Comparison of ENCODE assay signal across 1 cellular context in the genomic region with DNA sequence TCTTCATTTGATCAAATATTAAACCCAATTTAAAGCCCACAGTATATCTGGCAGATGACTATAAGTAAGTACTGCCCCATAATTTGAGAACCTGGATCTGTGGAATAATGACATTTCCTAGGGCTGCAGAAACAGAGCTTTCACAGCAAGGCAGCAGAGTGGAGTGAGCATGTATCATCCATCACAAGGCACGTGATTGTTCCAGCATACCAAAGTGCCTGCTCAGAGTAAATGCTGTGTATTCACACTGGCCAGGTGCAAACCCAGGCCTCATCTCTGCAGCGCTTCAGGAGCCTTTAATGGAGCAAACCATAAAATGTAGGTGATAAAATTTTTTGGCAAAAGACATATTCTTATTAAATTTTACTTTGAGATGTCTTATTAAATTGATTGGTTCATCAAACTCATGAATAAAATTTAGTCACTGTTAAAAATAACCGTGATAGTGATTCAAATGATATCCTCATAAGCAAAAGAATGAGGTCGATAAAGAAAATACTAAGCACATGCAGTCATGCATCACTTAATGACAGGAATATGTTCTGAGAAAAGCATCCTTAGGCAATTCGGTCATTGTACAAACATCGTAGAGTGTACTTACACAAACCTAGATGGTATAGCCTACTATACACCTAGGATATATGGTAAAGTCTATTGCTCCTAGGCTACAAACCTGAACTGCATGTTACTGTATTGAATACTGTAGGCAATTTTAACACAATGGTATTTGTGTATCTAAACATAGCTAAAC.
TF ChIP-seq lines count a peak whose summit lies in the region.

No MANE protein-coding gene starts in this region.

TF ChIP-seq in IMR-90, 13 proteins besides CTCF, POLR2A, EP300 and RAD21 (continued from another document):
- TF ChIP-seq RCOR1 (IDR thresholded peaks at IDR 0.05; ENCODE audit: insufficient replicate concordance, low read length) (no peak), NFE2L2 (IDR thresholded peaks at IDR 0.05; ENCODE audit: low read depth, low read length) (no peak), CHD1 (IDR thresholded peaks at IDR 0.05; ENCODE audit: low read depth, low read length) (no peak), MAFK (IDR thresholded peaks at IDR 0.05; ENCODE audit: low read depth, low read length) (no peak)
- TF ChIP-seq, protein P1, sequence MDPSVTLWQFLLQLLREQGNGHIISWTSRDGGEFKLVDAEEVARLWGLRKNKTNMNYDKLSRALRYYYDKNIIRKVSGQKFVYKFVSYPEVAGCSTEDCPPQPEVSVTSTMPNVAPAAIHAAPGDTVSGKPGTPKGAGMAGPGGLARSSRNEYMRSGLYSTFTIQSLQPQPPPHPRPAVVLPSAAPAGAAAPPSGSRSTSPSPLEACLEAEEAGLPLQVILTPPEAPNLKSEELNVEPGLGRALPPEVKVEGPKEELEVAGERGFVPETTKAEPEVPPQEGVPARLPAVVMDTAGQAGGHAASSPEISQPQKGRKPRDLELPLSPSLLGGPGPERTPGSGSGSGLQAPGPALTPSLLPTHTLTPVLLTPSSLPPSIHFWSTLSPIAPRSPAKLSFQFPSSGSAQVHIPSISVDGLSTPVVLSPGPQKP (IDR thresholded peaks at IDR 0.05; ENCODE audit: borderline replicate concordance, low read depth, low read length): no peak
